In the genomic region with DNA sequence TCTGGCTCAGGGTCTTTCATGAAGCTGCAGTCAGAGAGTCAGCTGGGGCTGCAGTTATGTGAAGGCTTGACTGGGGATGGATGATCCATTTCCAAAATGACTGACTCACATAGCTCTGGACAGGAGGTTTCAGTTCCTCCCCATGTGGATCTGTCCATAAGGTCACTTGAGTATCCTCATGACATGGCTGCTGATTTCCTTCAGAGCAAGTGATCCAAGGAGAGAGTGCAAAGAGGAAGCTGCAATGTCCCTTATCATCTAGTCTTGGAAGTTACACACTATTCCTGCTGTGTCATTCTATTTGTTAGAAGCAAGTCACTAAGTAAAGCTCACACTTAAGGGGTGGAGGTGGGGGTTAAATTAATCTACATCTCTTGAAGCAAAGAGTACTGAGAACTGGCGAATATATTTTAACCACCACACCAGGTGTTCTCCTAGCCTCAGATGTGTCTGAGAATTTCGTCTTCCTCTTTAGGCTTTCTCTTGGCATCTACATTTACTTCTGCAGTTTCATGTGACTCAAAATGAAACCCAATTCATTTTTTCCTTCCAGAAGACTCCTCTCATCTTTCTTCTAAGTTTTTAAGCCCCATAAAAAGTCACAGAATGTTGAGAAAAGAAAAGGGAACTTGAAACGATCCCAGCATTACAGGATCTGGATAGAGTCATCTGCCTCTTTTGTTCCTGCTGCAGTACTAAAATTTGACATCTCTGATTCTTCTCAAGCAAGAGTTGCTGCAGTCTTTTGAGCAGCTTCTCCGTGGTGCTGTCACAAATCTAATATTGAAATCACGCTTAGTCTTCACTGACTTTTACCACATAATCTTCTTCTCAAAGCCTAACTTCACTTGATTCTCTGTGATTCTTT, we compare ENCODE assay signal across 9 cellular contexts. TPM values are rescaled to one million over a fixed set of nuclear protein-coding genes. Genes with fewer than 3 reads are reported as not detected.
DNase-seq lines count a peak whose midpoint lies in the region; ATAC-seq, FAIRE-seq and TF ChIP-seq lines count a peak whose summit lies in the region.
"Had no signal": no experiment of that assay in that cellular context is flagged by ENCODE, and none has a peak within 500 bp of the region (broad histone marks: within the 10 kb centered on the region; RNA-seq: fewer than 3 reads in every experiment).

No MANE protein-coding gene starts in this region.

- H3K27me3 ChIP-seq in HepG2 (ENCODE audit: control insufficient read depth in 1 of 2, insufficient read depth in 2 of 2, low read length in 2 of 2): no peaks in the 10 kb centered on the region

- TF ChIP-seq EP300 in HepG2 (IDR thresholded peaks at IDR 0.05; ENCODE audit: low read depth in 2 of 2, low read length in 2 of 2) (no peak), HepG2 (CRISPR knock-in tag; IDR thresholded peaks at IDR 0.05; ENCODE audit: borderline replicate concordance) (no peak)

- no peak overlapping the region for H3K4me3 ChIP-seq in HepG2 (replicated peaks in 1 of 3; ENCODE audit: insufficient read depth in 1 of 3, low read depth in 2 of 3, low read length in 3 of 3)

- H3K4me1 Mint-ChIP-seq in activated CD8-positive, alpha-beta memory T cell treated with anti-CD3 and anti-CD28 coated beads, Interleukin-2, amount 10 ng/mL, durations not matched to agents 7 days and 5 days: peaks cover 18% of the 10 kb centered on the region
- peaks cover 25% of the 10 kb centered on the region for H3K4me1 Mint-ChIP-seq in stimulated activated naive CD8-positive, alpha-beta T cell treated with anti-CD3 and anti-CD28 coated beads, Interleukin-15, amount 100 ng/mL, for 72 hours

- H3K9me3 ChIP-seq in HepG2 (ENCODE audit: low read length): no peaks in the 10 kb centered on the region

- no peak for TF ChIP-seq RAD21 in HepG2 (CRISPR knock-in tag; IDR thresholded peaks at IDR 0.05)

- intact Hi-C loops in HepG2 (cut with micrococcal nuclease; ENCODE audit: unreplicated experiment): loop anchor here (10.0 kb wide), 1 partner anchor 575 kb away; no protein-coding TSS in a partner anchor

- no peaks in the 10 kb centered on the region for H3K36me3 ChIP-seq in HepG2 (replicated peaks in 1 of 2; ENCODE audit: control insufficient read depth in 1 of 2, insufficient read depth in 2 of 2, low read length in 2 of 2)

- H4K20me1 ChIP-seq in HepG2 (ENCODE audit: insufficient read depth, low read length): no peaks in the 10 kb centered on the region

- WGBS in HepG2 (ENCODE audit: low lambda C conversion rate): 0% methylated on average over 5 of the region's 5 CpGs

- no peaks in the 10 kb centered on the region for H3K79me2 ChIP-seq in HepG2 (ENCODE audit: insufficient read depth, low read length)

- FAIRE-seq in HepG2 (lab: Jason Lieb, UNC): no peak

- no peak overlapping the region for H3K27ac Mint-ChIP-seq in activated CD8-positive, alpha-beta memory T cell treated with anti-CD3 and anti-CD28 coated beads, Interleukin-2, amount 10 ng/mL, durations not matched to agents 7 days and 5 days
- H3K27ac Mint-ChIP-seq in stimulated activated naive CD8-positive, alpha-beta T cell treated with anti-CD3 and anti-CD28 coated beads, Interleukin-15, amount 100 ng/mL, for 72 hours: peak overlapping the region in 1 of 2 donors; percentile 19

- ATAC-seq in activated CD8-positive, alpha-beta memory T cell treated with anti-CD3 and anti-CD28 coated beads, Interleukin-2, amount 10 ng/mL, durations not matched to agents 7 days and 5 days: peak; percentile 9
- ATAC-seq in HG02870 (IDR thresholded peaks at IDR 0.05; ENCODE audit: unreplicated experiment) (peak; percentile 83), HepG2 (no peak)
- peak; percentile 84 for ATAC-seq in stimulated activated naive CD8-positive, alpha-beta T cell treated with anti-CD3 and anti-CD28 coated beads, Interleukin-15, amount 100 ng/mL, for 72 hours

- no peak overlapping the region for H3K4me2 ChIP-seq in HepG2 (ENCODE audit: low read depth, low read length)

- no peak overlapping the region for H2AFZ ChIP-seq in HepG2 (ENCODE audit: low read length)

- H3K27ac ChIP-seq in HepG2 (ENCODE audit: extremely low read length, insufficient read depth, low read length): no peak overlapping the region

- no peak for TF ChIP-seq POLR2A in HepG2 (IDR thresholded peaks at IDR 0.05; ENCODE audit: insufficient read depth in 1 of 2, low read depth in 2 of 2, low read length in 2 of 2)

- no peak for TF ChIP-seq CTCF in HepG2 (CRISPR knock-in tag; IDR thresholded peaks at IDR 0.05)

- CTCF ChIA-PET in activated CD8-positive, alpha-beta memory T cell treated with anti-CD3 and anti-CD28 coated beads, Interleukin-2, amount 10 ng/mL, durations not matched to agents 7 days and 5 days (lab: Charles Lee): no interaction called here
- CTCF ChIA-PET in HepG2 (lab: Yijun Ruan, JAX; ENCODE audit: low intra/inter-chr PET ratio, low total read pairs): no interaction called here

- H3K4me3 Mint-ChIP-seq in activated CD8-positive, alpha-beta memory T cell treated with anti-CD3 and anti-CD28 coated beads, Interleukin-2, amount 10 ng/mL, durations not matched to agents 7 days and 5 days: no peak overlapping the region
- peak overlapping the region; percentile 28 to 51 for H3K4me3 Mint-ChIP-seq in stimulated activated naive CD8-positive, alpha-beta T cell treated with anti-CD3 and anti-CD28 coated beads, Interleukin-15, amount 100 ng/mL, for 72 hours

- H3K9me3 Mint-ChIP-seq in activated CD8-positive, alpha-beta memory T cell treated with anti-CD3 and anti-CD28 coated beads, Interleukin-2, amount 10 ng/mL, durations not matched to agents 7 days and 5 days (ENCODE audit: low read depth): no peaks in the 10 kb centered on the region
- H3K9me3 Mint-ChIP-seq in stimulated activated naive CD8-positive, alpha-beta T cell treated with anti-CD3 and anti-CD28 coated beads, Interleukin-15, amount 100 ng/mL, for 72 hours: peaks cover 4 to 7% of the 10 kb centered on the region in 2 donors

- in situ Hi-C loops in HepG2 (cut with HindIII; ENCODE audit: extremely low pct_ligation_motif_present, low pct_unique_long_range_greater_than_20kb): no loop called here

- POLR2A ChIA-PET in HepG2 (lab: Yijun Ruan, JAX): no interaction called here

- H3K9ac ChIP-seq in HepG2 (ENCODE audit: insufficient read depth, low read depth, low read length): no peak overlapping the region

- DNase-seq in activated CD8-positive, alpha-beta memory T cell treated with anti-CD3 and anti-CD28 coated beads, Interleukin-2, amount 10 ng/mL, durations not matched to agents 7 days and 5 days: no peak
- no peak for DNase-seq in activated CD8-positive, alpha-beta memory T cell treated with anti-CD3 and anti-CD28 coated beads, Interleukin-2, amount 50 U/mL, for 4 hours
- DNase-seq in NAMALWA (ENCODE audit: low spot score): peak; percentile 68
- no peak for DNase-seq in stimulated activated naive CD8-positive, alpha-beta T cell treated with anti-CD3 and anti-CD28 coated beads, Interleukin-15, amount 100 ng/mL, for 72 hours
- DNase-seq in COR-L47 (lab: John Stamatoyannopoulos, UW): no peak
- no peak for DNase-seq in D341Med (ENCODE audit: low spot score)
- no peak for DNase-seq in HepG2 (ENCODE audit: low spot score)

- no TSS peak for BruUV-seq in HepG2 (replicated peaks; lab: Mats Ljungman, UMichigan)

- H3K36me3 Mint-ChIP-seq in activated CD8-positive, alpha-beta memory T cell treated with anti-CD3 and anti-CD28 coated beads, Interleukin-2, amount 10 ng/mL, durations not matched to agents 7 days and 5 days: no peaks in the 10 kb centered on the region

- H3K4me1 ChIP-seq in HepG2 (ENCODE audit: insufficient read depth, low read length): no peaks in the 10 kb centered on the region

- peaks cover 26% of the 10 kb centered on the region for H3K27me3 Mint-ChIP-seq in activated CD8-positive, alpha-beta memory T cell treated with anti-CD3 and anti-CD28 coated beads, Interleukin-2, amount 10 ng/mL, durations not matched to agents 7 days and 5 days
- peaks cover 19% of the 10 kb centered on the region for H3K27me3 Mint-ChIP-seq in stimulated activated naive CD8-positive, alpha-beta T cell treated with anti-CD3 and anti-CD28 coated beads, Interleukin-15, amount 100 ng/mL, for 72 hours

RNA-seq across cellular contexts. Expression of a gene that starts 3.8 kb away (rescaled TPM):
- not detected for total RNA-seq in activated CD8-positive, alpha-beta memory T cell treated with anti-CD3 and anti-CD28 coated beads, Interleukin-2, amount 10 ng/mL, durations not matched to agents 7 days and 5 days
- total RNA-seq in HepG2 (2016; rRNA removed; fragmentation: Illumina TruSeq; extraction: Trizol): 0.04 TPM in 1 of 2 replicates, not detected in the other
- total RNA-seq in HepG2 (2016; cell fraction: cytosol; rRNA removed; fragmentation: Illumina TruSeq; extraction: Trizol; ENCODE audit: low read depth): not detected in 2 replicates
- 0.04 TPM in 1 of 2 replicates, not detected in the other for total RNA-seq in HepG2 (2016; cell fraction: insoluble cytoplasmic fraction; rRNA removed; fragmentation: Illumina TruSeq; extraction: Trizol)
- not detected in 2 replicates for total RNA-seq in HepG2 (2016; cell fraction: membrane; rRNA removed; fragmentation: Illumina TruSeq; extraction: Trizol)
- not detected in 2 replicates for total RNA-seq in HepG2 (2016; cell fraction: nucleus; rRNA removed; fragmentation: Illumina TruSeq; extraction: Trizol)
- polyA plus RNA-seq in HepG2 (2011; rRNA removed): 0.03 and 0.05 TPM in 2 replicates
- polyA plus RNA-seq in HepG2 (2011; cell fraction: cytosol; rRNA removed): 0.04 and 0.08 TPM in 2 replicates
- 0.07 TPM in 1 of 2 replicates, not detected in the other for polyA plus RNA-seq in HepG2 (2011; cell fraction: nucleus; rRNA removed)
- not detected in 2 replicates for polyA plus RNA-seq in HepG2 (2012)
- not detected in 2 replicates for polyA plus RNA-seq in HepG2 (2016; cell fraction: cytosol; fragmentation: Illumina TruSeq; extraction: Trizol; ENCODE audit: low read depth)
- polyA plus RNA-seq in HepG2 (2016; cell fraction: insoluble cytoplasmic fraction; fragmentation: Illumina TruSeq; extraction: Trizol; ENCODE audit: low read depth): not detected in 2 replicates
- polyA plus RNA-seq in HepG2 (2016; cell fraction: membrane; fragmentation: Illumina TruSeq; extraction: Trizol; ENCODE audit: low read depth): not detected in 2 replicates
- not detected in 2 replicates for polyA plus RNA-seq in HepG2 (2016; cell fraction: nucleus; fragmentation: Illumina TruSeq; extraction: Trizol; ENCODE audit: insufficient read depth, low read depth)
- 0.12 and 0.37 TPM in 2 replicates for polyA minus RNA-seq in HepG2 (2011; rRNA and poly(A)+ RNA removed; ENCODE audit: low replicate concordance)
- not detected in 2 replicates for polyA minus RNA-seq in HepG2 (2011; cell fraction: cytosol; rRNA and poly(A)+ RNA removed)
- not detected in 2 replicates for polyA minus RNA-seq in HepG2 (2011; cell fraction: nucleus; rRNA and poly(A)+ RNA removed)
- total RNA-seq: subcutaneous adipose tissue had no signal

RNA-seq across cellular contexts. Expression of a gene that starts 47.7 kb away (rescaled TPM):
- not detected for total RNA-seq in activated CD8-positive, alpha-beta memory T cell treated with anti-CD3 and anti-CD28 coated beads, Interleukin-2, amount 10 ng/mL, durations not matched to agents 7 days and 5 days
- not detected in 2 replicates for total RNA-seq in HepG2 (2016; rRNA removed; fragmentation: Illumina TruSeq; extraction: Trizol)
- not detected in 2 replicates for total RNA-seq in HepG2 (2016; cell fraction: cytosol; rRNA removed; fragmentation: Illumina TruSeq; extraction: Trizol; ENCODE audit: low read depth)
- total RNA-seq in HepG2 (2016; cell fraction: insoluble cytoplasmic fraction; rRNA removed; fragmentation: Illumina TruSeq; extraction: Trizol): not detected in 2 replicates
- not detected in 2 replicates for total RNA-seq in HepG2 (2016; cell fraction: membrane; rRNA removed; fragmentation: Illumina TruSeq; extraction: Trizol)
- total RNA-seq in HepG2 (2016; cell fraction: nucleus; rRNA removed; fragmentation: Illumina TruSeq; extraction: Trizol): not detected in 2 replicates
- not detected in 2 replicates for polyA plus RNA-seq in HepG2 (2011; rRNA removed)
- not detected in 2 replicates for polyA plus RNA-seq in HepG2 (2011; cell fraction: cytosol; rRNA removed)
- not detected in 2 replicates for polyA plus RNA-seq in HepG2 (2011; cell fraction: nucleus; rRNA removed)
- polyA plus RNA-seq in HepG2 (2012): not detected in 2 replicates
- polyA plus RNA-seq in HepG2 (2016; cell fraction: cytosol; fragmentation: Illumina TruSeq; extraction: Trizol; ENCODE audit: low read depth): not detected in 2 replicates
- not detected in 2 replicates for polyA plus RNA-seq in HepG2 (2016; cell fraction: insoluble cytoplasmic fraction; fragmentation: Illumina TruSeq; extraction: Trizol; ENCODE audit: low read depth)
- not detected in 2 replicates for polyA plus RNA-seq in HepG2 (2016; cell fraction: membrane; fragmentation: Illumina TruSeq; extraction: Trizol; ENCODE audit: low read depth)
- not detected in 2 replicates for polyA plus RNA-seq in HepG2 (2016; cell fraction: nucleus; fragmentation: Illumina TruSeq; extraction: Trizol; ENCODE audit: insufficient read depth, low read depth)
- not detected in 2 replicates for polyA minus RNA-seq in HepG2 (2011; rRNA and poly(A)+ RNA removed; ENCODE audit: low replicate concordance)
- not detected in 2 replicates for polyA minus RNA-seq in HepG2 (2011; cell fraction: cytosol; rRNA and poly(A)+ RNA removed)
- not detected in 2 replicates for polyA minus RNA-seq in HepG2 (2011; cell fraction: nucleus; rRNA and poly(A)+ RNA removed)
